ENCODE assay signal across 15 cellular contexts in genomic region chr5:38718874-38719391, GRCh38.
A peak's percentile ranks its signal among the peaks of the same experiment; 100 is the strongest.
DNase-seq lines count a peak whose midpoint lies in the region; ATAC-seq and TF ChIP-seq lines count a peak whose summit lies in the region.
"Had no signal": no experiment of that assay in that cellular context is flagged by ENCODE, and none has a peak within 500 bp of the region (broad histone marks: within the 10 kb centered on the region; RNA-seq: fewer than 3 reads in every experiment).

No MANE protein-coding gene starts in this region.

- H3K9me3 Mint-ChIP-seq in CD4-positive, alpha-beta T cell = no peaks in the 10 kb centered on the region
- H3K9me3 Mint-ChIP-seq: activated CD4-positive, alpha-beta memory T cell treated with anti-CD3 and anti-CD28 coated beads, Interleukin-2, amount 10 ng/mL, durations not matched to agents 7 days and 5 days; activated naive CD4-positive, alpha-beta T cell treated with anti-CD3 and anti-CD28 coated beads, Interleukin-2, amount 50 U/mL, for 72 hours; T-helper 1 cell treated with Interleukin-12 subunit alpha and Interleukin-12 subunit beta and Interleukin-4 antibody, amounts not matched to agents 30 μg/mL and 1 μg/mL, for 36 hours had no signal

- H3K4me3 Mint-ChIP-seq in CD4-positive, alpha-beta T cell = no peak overlapping the region
- H3K4me3 Mint-ChIP-seq: activated CD4-positive, alpha-beta memory T cell treated with anti-CD3 and anti-CD28 coated beads, Interleukin-2, amount 10 ng/mL, durations not matched to agents 7 days and 5 days; memory B cell; T-helper 1 cell treated with Interleukin-12 subunit alpha and Interleukin-12 subunit beta and Interleukin-4 antibody, amounts not matched to agents 30 μg/mL and 1 μg/mL, for 36 hours had no signal

- H2AFZ ChIP-seq in osteoblast (ENCODE audit: low read length) = peak overlapping the region; percentile 40

- POLR2A ChIA-PET in CD4-positive, alpha-beta T cell (lab: Charles Lee) = no interaction called here

- TF ChIP-seq POLR2A in spleen (IDR thresholded peaks at IDR 0.05) = no peak

- H3K4me1 ChIP-seq in BLaER1 = peaks cover 7% of the 10 kb centered on the region
- H3K4me1 ChIP-seq in cardiac muscle cell (ENCODE audit: low read depth) = peaks cover 13% of the 10 kb centered on the region
- H3K4me1 ChIP-seq in osteoblast (ENCODE audit: insufficient read depth, low read length) = peaks cover 5% of the 10 kb centered on the region
- H3K4me1 ChIP-seq in spleen = no peaks in the 10 kb centered on the region

- ATAC-seq in SK-N-SH treated with all-trans-retinoic acid at 6 μM for 48 hours = peak; percentile 37; the same call in 2 of the 3 replicates
- ATAC-seq in HG02885 (IDR thresholded peaks at IDR 0.05; ENCODE audit: poor library complexity, unreplicated experiment) = no peak
- no peak for ATAC-seq in HG02840 (IDR thresholded peaks at IDR 0.05; ENCODE audit: low FRiP score, unreplicated experiment)
- no peak for ATAC-seq in CD4-positive, alpha-beta T cell (ENCODE audit: poor library complexity)
- ATAC-seq: activated naive CD4-positive, alpha-beta T cell treated with anti-CD3 and anti-CD28 coated beads, Interleukin-2, amount 50 U/mL, for 72 hours had no signal

- H3K36me3 ChIP-seq in BLaER1 (no peaks in the 10 kb centered on the region), cardiac muscle cell (no peaks in the 10 kb centered on the region), osteoblast (ENCODE audit: insufficient read depth, low read length) (no peaks in the 10 kb centered on the region), spleen (no peaks in the 10 kb centered on the region)

- H3K4me3 ChIP-seq in BLaER1 (no peak overlapping the region), cardiac muscle cell (no peak overlapping the region), osteoblast (ENCODE audit: insufficient read depth, low read length) (no peak overlapping the region), spleen (no peak overlapping the region)

- WGBS in spleen, 5 donors = 68 to 79% (median 75%) methylated on average over 5 of the region's 5 CpGs

- H3K27ac ChIP-seq in BLaER1 = 0 out of 2 replicates have a peak overlapping the region, but pooled peaks have one; percentile 16
- H3K27ac ChIP-seq in cardiac muscle cell = peak overlapping the region; percentile 74
- no peak overlapping the region for H3K27ac ChIP-seq in osteoblast (ENCODE audit: low read depth, low read length)
- H3K27ac ChIP-seq in spleen = peak overlapping the region in 1 of 8 donors; percentile 8
- H3K27ac ChIP-seq in CD4-positive, alpha-beta T cell (ENCODE audit: low read depth, low read length) = no peak overlapping the region

- peaks cover 12% of the 10 kb centered on the region for H3K27me3 Mint-ChIP-seq in CD4-positive, alpha-beta T cell
- H3K27me3 Mint-ChIP-seq: activated CD4-positive, alpha-beta memory T cell treated with anti-CD3 and anti-CD28 coated beads, Interleukin-2, amount 10 ng/mL, durations not matched to agents 7 days and 5 days had no signal

- no peaks in the 10 kb centered on the region for H3K36me3 Mint-ChIP-seq in CD4-positive, alpha-beta T cell (ENCODE audit: low read depth)
- H3K36me3 Mint-ChIP-seq: activated naive CD4-positive, alpha-beta T cell treated with anti-CD3 and anti-CD28 coated beads, Interleukin-2, amount 50 U/mL, for 72 hours; memory B cell had no signal

- H3K4me2 ChIP-seq in BLaER1 = no peak overlapping the region
- no peak overlapping the region for H3K4me2 ChIP-seq in osteoblast (ENCODE audit: insufficient read depth, low read length)

- no peaks in the 10 kb centered on the region for H3K27me3 ChIP-seq in BLaER1
- H3K27me3 ChIP-seq in cardiac muscle cell = no peaks in the 10 kb centered on the region
- H3K27me3 ChIP-seq in osteoblast (ENCODE audit: insufficient read depth, low read length) = no peaks in the 10 kb centered on the region
- peaks cover 0 to 3% (median 0%) of the 10 kb centered on the region in 7 donors for H3K27me3 ChIP-seq in spleen (replicated peaks in 1 of 7)
- no peaks in the 10 kb centered on the region for H3K27me3 ChIP-seq in CD4-positive, alpha-beta T cell (ENCODE audit: control insufficient read depth, insufficient read depth, low read length)

- TF ChIP-seq CTCF in cardiac muscle cell (IDR thresholded peaks at IDR 0.05; ENCODE audit: low read depth, low read length) = no peak
- TF ChIP-seq CTCF in osteoblast (IDR thresholded peaks at IDR 0.05; ENCODE audit: extremely low read depth, low read depth, low read length) = no peak
- no peak for TF ChIP-seq CTCF in spleen (IDR thresholded peaks at IDR 0.05 in 8 of 11, conservative IDR thresholded peaks at IDR 0.05 in 3 of 11)
- no peak for TF ChIP-seq CTCF in CD4-positive, alpha-beta T cell (IDR thresholded peaks at IDR 0.05)

- no peak overlapping the region for H3K9ac ChIP-seq in BLaER1

- H3K4me1 Mint-ChIP-seq in CD4-positive, alpha-beta T cell (ENCODE audit: low read depth) = no peaks in the 10 kb centered on the region
- H3K4me1 Mint-ChIP-seq: memory B cell had no signal

- H3K9me3 ChIP-seq in BLaER1 (no peaks in the 10 kb centered on the region), cardiac muscle cell (ENCODE audit: low read depth) (no peaks in the 10 kb centered on the region), osteoblast (ENCODE audit: low read depth, low read length) (no peaks in the 10 kb centered on the region), spleen (no peaks in the 10 kb centered on the region)
- H3K9me3 ChIP-seq in CD4-positive, alpha-beta T cell (ENCODE audit: control insufficient read depth, low read length) = no peaks in the 10 kb centered on the region

- DNase-seq in cardiac muscle cell (ENCODE audit: low read depth in 1 of 2, low spot score in 1 of 2) (peak in 1 of 2 donors; percentile 54), osteoblast (ENCODE audit: insufficient read length, low spot score, missing footprints) (peak; percentile 35), spleen (no peak)
- DNase-seq in CD4-positive, alpha-beta T cell = no peak
- DNase-seq: activated CD4-positive, alpha-beta memory T cell treated with anti-CD3 and anti-CD28 coated beads, Interleukin-2, amount 10 ng/mL, durations not matched to agents 7 days and 5 days; dermis blood vessel endothelial cell; NCI-H1417; NK-92 treated with Interleukin-12 subunit alpha and Interleukin-12 subunit beta, amount 100 ng/mL, for 24 hours had no signal

- CTCF ChIA-PET in CD4-positive, alpha-beta T cell (lab: Charles Lee) = no interaction called here

- intact Hi-C loops in spleen (cut with DNase I; ENCODE audit: low total_unique reads) = no loop called here
- intact Hi-C loops in CD4-positive, alpha-beta T cell (cut with DNase I, micrococcal nuclease) = no loop called here

- H4K20me1 ChIP-seq in BLaER1 (no peaks in the 10 kb centered on the region), osteoblast (ENCODE audit: insufficient read depth, low read length) (no peaks in the 10 kb centered on the region)

- no peak overlapping the region for H3K27ac Mint-ChIP-seq in CD4-positive, alpha-beta T cell
- H3K27ac Mint-ChIP-seq: activated CD4-positive, alpha-beta memory T cell treated with anti-CD3 and anti-CD28 coated beads, Interleukin-2, amount 10 ng/mL, durations not matched to agents 7 days and 5 days; activated naive CD4-positive, alpha-beta T cell treated with anti-CD3 and anti-CD28 coated beads, Interleukin-2, amount 50 U/mL, for 72 hours; memory B cell; T-helper 1 cell treated with Interleukin-12 subunit alpha and Interleukin-12 subunit beta and Interleukin-4 antibody, amounts not matched to agents 30 μg/mL and 1 μg/mL, for 36 hours had no signal

- H3K79me2 ChIP-seq in osteoblast (ENCODE audit: insufficient read depth, low read length) = no peaks in the 10 kb centered on the region

TF ChIP-seq in SK-N-SH treated with all-trans-retinoic acid at 6 μM for 48 hours, 23 proteins besides CTCF, POLR2A, EP300 and RAD21:
- TF ChIP-seq ARNTL (CRISPR knock-in tag; IDR thresholded peaks at IDR 0.05; ENCODE audit: borderline replicate concordance, low read depth) (no peak), ISL1 (CRISPR knock-in tag; IDR thresholded peaks at IDR 0.05) (peak; percentile 17; the same call in 1 of the 2 replicates)

Comparison
In these comparisons a context has a peak if more than half of its experiments do, and no peak if none do; other contexts are left out.
1. H3K27ac ChIP-seq: peak in BLaER1 (single experiment) and cardiac muscle cell (single experiment); none in osteoblast (single experiment) and CD4-positive, alpha-beta T cell (single experiment).